ENCODE assay signal across 10 cellular contexts in genomic region chr14:62807636-62808035, GRCh38.
"Had no signal": no experiment of that assay in that cellular context is flagged by ENCODE, and none has a peak within 500 bp of the region (broad histone marks: within the 10 kb centered on the region; RNA-seq: fewer than 3 reads in every experiment).

No MANE protein-coding gene starts in this region.

- ATAC-seq: HepG2 had no signal

- FAIRE-seq: H1, H54, HepG2 had no signal

- DNase-seq: GM23248, H9, HCEC 1CT, HFFc6, Karpas-422, KBM-7 had no signal

- H3K27ac ChIP-seq: GM23248, KMS-11 had no signal

- H3K4me3 ChIP-seq: GM23248 had no signal
